Comparison of ENCODE assay signal across 8 cellular contexts in the genomic region with DNA sequence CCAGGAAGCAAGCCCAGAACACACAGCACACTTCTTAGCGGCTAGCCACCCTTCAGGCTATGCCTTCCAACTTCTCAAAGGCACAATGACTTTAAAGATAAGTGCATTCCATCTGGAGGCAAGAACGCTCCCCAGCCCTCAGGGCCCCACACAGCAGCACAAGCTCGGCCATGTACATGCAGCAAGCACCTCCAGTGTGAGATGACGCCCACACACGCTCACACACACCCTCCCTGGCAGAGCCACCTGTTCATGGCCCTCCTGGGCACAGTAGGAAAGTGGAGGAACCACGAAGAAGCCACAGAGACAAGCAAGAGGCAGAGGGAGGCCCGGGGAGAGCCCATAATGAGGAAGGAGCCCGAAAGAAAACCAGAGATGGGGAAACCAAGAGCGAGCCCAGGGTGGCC. TPM values are rescaled to one million over a fixed set of nuclear protein-coding genes. Genes with fewer than 3 reads are reported as not detected.
DNase-seq lines count a peak whose midpoint lies in the region; ATAC-seq and TF ChIP-seq lines count a peak whose summit lies in the region.

No MANE protein-coding gene starts in this region.

- H3K27ac Mint-ChIP-seq in activated naive CD4-positive, alpha-beta T cell treated with anti-CD3 and anti-CD28 coated beads for 36 hours: peak overlapping the region; percentile 59
- peak overlapping the region; percentile 98 for H3K27ac Mint-ChIP-seq in effector memory CD8-positive, alpha-beta T cell

- H3K4me2 ChIP-seq in skeletal muscle satellite cell (ENCODE audit: low read length): peak overlapping the region; percentile 74

- no peak overlapping the region for H3K27ac ChIP-seq in RWPE2 (ENCODE audit: poor library complexity, severe bottlenecking)

- H3K9me3 Mint-ChIP-seq in activated naive CD4-positive, alpha-beta T cell treated with anti-CD3 and anti-CD28 coated beads for 36 hours: no peaks in the 10 kb centered on the region
- H3K9me3 Mint-ChIP-seq in effector memory CD8-positive, alpha-beta T cell: no peaks in the 10 kb centered on the region

- H3K9me3 ChIP-seq in RWPE2 (ENCODE audit: severe bottlenecking): no peaks in the 10 kb centered on the region
- H3K9me3 ChIP-seq in skeletal muscle satellite cell (replicated peaks; ENCODE audit: low read length): no peaks in the 10 kb centered on the region

- H3K4me3 Mint-ChIP-seq in activated naive CD4-positive, alpha-beta T cell treated with anti-CD3 and anti-CD28 coated beads for 36 hours: no peak overlapping the region
- H3K4me3 Mint-ChIP-seq in effector memory CD8-positive, alpha-beta T cell: peak overlapping the region; percentile 65 to 73

- H3K4me1 Mint-ChIP-seq in activated naive CD4-positive, alpha-beta T cell treated with anti-CD3 and anti-CD28 coated beads for 36 hours (ENCODE audit: low read depth): peaks cover 44% of the 10 kb centered on the region
- H3K4me1 Mint-ChIP-seq in effector memory CD8-positive, alpha-beta T cell (ENCODE audit: low read depth in 2 of 2): peaks cover 52 to 61% of the 10 kb centered on the region in 2 donors

- H3K4me3 ChIP-seq in RWPE2 (ENCODE audit: severe bottlenecking) (no peak overlapping the region), skeletal muscle satellite cell (ENCODE audit: low read length) (no peak overlapping the region)

- intact Hi-C loops in activated naive CD4-positive, alpha-beta T cell treated with anti-CD3 and anti-CD28 coated beads for 36 hours (cut with micrococcal nuclease): no loop called here

- TF ChIP-seq CTCF in RWPE2 (IDR thresholded peaks at IDR 0.05; ENCODE audit: poor library complexity, severe bottlenecking): no peak

- H3K4me1 ChIP-seq in RWPE2 (ENCODE audit: insufficient read depth, poor library complexity, severe bottlenecking): no peaks in the 10 kb centered on the region
- H3K4me1 ChIP-seq in skeletal muscle satellite cell (ENCODE audit: control insufficient read depth, insufficient read depth, low read length): peaks cover 86% of the 10 kb centered on the region

- H3K27me3 Mint-ChIP-seq in activated naive CD4-positive, alpha-beta T cell treated with anti-CD3 and anti-CD28 coated beads for 36 hours (ENCODE audit: low read depth): no peaks in the 10 kb centered on the region
- H3K27me3 Mint-ChIP-seq in effector memory CD8-positive, alpha-beta T cell: no peaks in the 10 kb centered on the region

- H3K36me3 ChIP-seq in RWPE2 (ENCODE audit: low read depth): no peaks in the 10 kb centered on the region
- peaks cover 8% of the 10 kb centered on the region for H3K36me3 ChIP-seq in skeletal muscle satellite cell (ENCODE audit: insufficient read depth, low read length)

- ATAC-seq in RWPE2 (ENCODE audit: low read depth): peak; percentile 29; the same call in 2 of the 3 replicates
- ATAC-seq in effector memory CD8-positive, alpha-beta T cell (replicated peaks): no peak
- no peak for ATAC-seq in HG03159 (IDR thresholded peaks at IDR 0.05; ENCODE audit: unreplicated experiment)

- no peaks in the 10 kb centered on the region for H3K36me3 Mint-ChIP-seq in activated naive CD4-positive, alpha-beta T cell treated with anti-CD3 and anti-CD28 coated beads for 36 hours (ENCODE audit: low read depth)
- peaks cover 28% of the 10 kb centered on the region for H3K36me3 Mint-ChIP-seq in effector memory CD8-positive, alpha-beta T cell (ENCODE audit: insufficient read depth)

- DNase-seq in activated naive CD4-positive, alpha-beta T cell treated with anti-CD3 and anti-CD28 coated beads for 36 hours: peak; percentile 32
- no peak for DNase-seq in activated naive CD4-positive, alpha-beta T cell treated with Interleukin-2 at 50 U/mL for 16 hours
- DNase-seq in RWPE2 (ENCODE audit: low spot score) (no peak), RPMI8226 (no peak), NCI-H1930 (lab: John Stamatoyannopoulos, UW) (no peak)
- DNase-seq in effector memory CD8-positive, alpha-beta T cell: peak in 1 of 3 experiments; percentile 29

- peak overlapping the region; percentile 76 for H3K9ac ChIP-seq in skeletal muscle satellite cell (ENCODE audit: low read depth, low read length)

- CTCF ChIA-PET in activated naive CD4-positive, alpha-beta T cell treated with anti-CD3 and anti-CD28 coated beads for 36 hours (lab: Charles Lee): interaction anchor here (0.8 to 1.2 kb wide), 2 partner anchors 14 to 17 kb away, joined by 3 to 6 read pairs; no protein-coding TSS in a partner anchor

- no peaks in the 10 kb centered on the region for H3K27me3 ChIP-seq in RWPE2 (ENCODE audit: insufficient read depth, poor library complexity, severe bottlenecking)
- no peaks in the 10 kb centered on the region for H3K27me3 ChIP-seq in skeletal muscle satellite cell (ENCODE audit: control insufficient read depth, insufficient read depth, low read length)

RNA-seq across cellular contexts. Expression of a gene that starts 21.7 kb away (rescaled TPM):
- total RNA-seq in activated naive CD4-positive, alpha-beta T cell treated with anti-CD3 and anti-CD28 coated beads for 36 hours: 10 to 100 TPM; 50.4 to 51.1 TPM
- total RNA-seq in skeletal muscle satellite cell (2012; rRNA removed): 103 and 112 TPM in 2 replicates
